25 cellular contexts compared by ENCODE assay signal in genomic region chr5:158388018-158388417, GRCh38.
DNase-seq lines count a peak whose midpoint lies in the region; ATAC-seq, FAIRE-seq and TF ChIP-seq lines count a peak whose summit lies in the region.
"Had no signal": no experiment of that assay in that cellular context is flagged by ENCODE, and none has a peak within 500 bp of the region (broad histone marks: within the 10 kb centered on the region; RNA-seq: fewer than 3 reads in every experiment).

No MANE protein-coding gene starts in this region.

- ATAC-seq in body of pancreas (peak; percentile 64), left colon (peak; percentile 77), GM19328 (IDR thresholded peaks at IDR 0.05; ENCODE audit: unreplicated experiment) (no peak)
- ATAC-seq: GM23338 had no signal

- intact Hi-C loops in body of pancreas (cut with DNase I), result no loop called here
- intact Hi-C loops in left colon (cut with DNase I, micrococcal nuclease), result no loop called here
- intact Hi-C loops in transverse colon (cut with DNase I; ENCODE audit: low total_unique reads), result no loop called here

- no peak for FAIRE-seq in GM19239 (lab: Jason Lieb, UNC)
- FAIRE-seq: D721Med had no signal

- TF ChIP-seq EP300 in transverse colon (IDR thresholded peaks at IDR 0.05; ENCODE audit: low read depth), result no peak

- DNase-seq in NCI-H82 (lab: John Stamatoyannopoulos, UW) (peak; percentile 48), NCI-H82 treated with DMSO at 0.1 percent for 48 hours (lab: John Stamatoyannopoulos, UW; ENCODE audit: unreplicated experiment) (no peak), body of pancreas (peak; percentile 29 to 45 (median 38)), left colon (peak; percentile 14 to 31), transverse colon (peak; percentile 11), NCI-H774 (lab: John Stamatoyannopoulos, UW) (no peak), GM19239 (ENCODE audit: insufficient read length, low spot score) (no peak)
- DNase-seq: 8988T; ACHN; CD4-positive, alpha-beta T cell; H9; KBM-7; MV-4-11; NCI-H1105; NCI-H1436 treated with DMSO at 0.1 percent for 48 hours; NCI-H1930; NCI-H2107; NCI-H524 treated with DMSO at 0.1 percent for 48 hours; NK-92 treated with Interleukin-12 subunit alpha and Interleukin-12 subunit beta, amount 100 ng/mL, for 24 hours; Right ventricle myocardium superior; RPMI8226 had no signal

- H3K9me3 ChIP-seq in body of pancreas, result peaks cover 0 to 10% (median 0%) of the 10 kb centered on the region in 3 donors
- H3K9me3 ChIP-seq in transverse colon, result no peaks in the 10 kb centered on the region

- TF ChIP-seq POLR2A in body of pancreas (IDR thresholded peaks at IDR 0.05) (no peak), transverse colon (IDR thresholded peaks at IDR 0.05) (no peak)

- H3K36me3 ChIP-seq in body of pancreas (replicated peaks in 1 of 2; ENCODE audit: insufficient read depth in 1 of 2, low read depth in 2 of 2) (no peaks in the 10 kb centered on the region), transverse colon (no peaks in the 10 kb centered on the region)
- H3K36me3 ChIP-seq: SJSA1 had no signal

- TF ChIP-seq CTCF in body of pancreas (IDR thresholded peaks at IDR 0.05) (no peak), transverse colon (IDR thresholded peaks at IDR 0.05) (no peak)

- no peak overlapping the region for H3K4me3 ChIP-seq in body of pancreas
- H3K4me3 ChIP-seq in transverse colon, result no peak overlapping the region
- H3K4me3 ChIP-seq: GM23338, SJSA1 had no signal

- H3K27ac ChIP-seq in body of pancreas (peak overlapping the region in 1 of 4 donors; percentile 8), transverse colon (no peak overlapping the region)
- H3K27ac ChIP-seq: SJSA1 had no signal

- H3K27me3 ChIP-seq in body of pancreas (no peaks in the 10 kb centered on the region), transverse colon (no peaks in the 10 kb centered on the region)
- H3K27me3 ChIP-seq: SJSA1 had no signal

- in situ Hi-C loops in transverse colon (cut with MboI; ENCODE audit: low pct_ligation_motif_present in 1 of 4, low pct_unique_long_range_greater_than_20kb in 1 of 4, low sequenced_read_pairs in 3 of 4), result no loop called here

- WGBS in body of pancreas, 2 donors, result 69 to 78% methylated on average over 9 of the region's 9 CpGs
- WGBS in transverse colon (ENCODE audit: low coverage in 1 of 2), 2 donors, result 34 to 70% methylated on average over 8 to 9 of the region's 9 CpGs

- H3K4me1 ChIP-seq in body of pancreas (peaks cover 10% of the 10 kb centered on the region), transverse colon (peaks cover 0 to 2% (median under 1%) of the 10 kb centered on the region in 4 donors)

Comparison
In these comparisons a context has a peak if more than half of its experiments do, and no peak if none do; other contexts are left out.
1. DNase-seq: peak in NCI-H82 (single experiment), body of pancreas (4 of 4), left colon (2 of 2) and transverse colon (single experiment); none in NCI-H82 treated with DMSO at 0.1 percent for 48 hours (single experiment), NCI-H774 (single experiment) and GM19239 (single experiment).